ENCODE assay signal across 10 cellular contexts in the genomic region with DNA sequence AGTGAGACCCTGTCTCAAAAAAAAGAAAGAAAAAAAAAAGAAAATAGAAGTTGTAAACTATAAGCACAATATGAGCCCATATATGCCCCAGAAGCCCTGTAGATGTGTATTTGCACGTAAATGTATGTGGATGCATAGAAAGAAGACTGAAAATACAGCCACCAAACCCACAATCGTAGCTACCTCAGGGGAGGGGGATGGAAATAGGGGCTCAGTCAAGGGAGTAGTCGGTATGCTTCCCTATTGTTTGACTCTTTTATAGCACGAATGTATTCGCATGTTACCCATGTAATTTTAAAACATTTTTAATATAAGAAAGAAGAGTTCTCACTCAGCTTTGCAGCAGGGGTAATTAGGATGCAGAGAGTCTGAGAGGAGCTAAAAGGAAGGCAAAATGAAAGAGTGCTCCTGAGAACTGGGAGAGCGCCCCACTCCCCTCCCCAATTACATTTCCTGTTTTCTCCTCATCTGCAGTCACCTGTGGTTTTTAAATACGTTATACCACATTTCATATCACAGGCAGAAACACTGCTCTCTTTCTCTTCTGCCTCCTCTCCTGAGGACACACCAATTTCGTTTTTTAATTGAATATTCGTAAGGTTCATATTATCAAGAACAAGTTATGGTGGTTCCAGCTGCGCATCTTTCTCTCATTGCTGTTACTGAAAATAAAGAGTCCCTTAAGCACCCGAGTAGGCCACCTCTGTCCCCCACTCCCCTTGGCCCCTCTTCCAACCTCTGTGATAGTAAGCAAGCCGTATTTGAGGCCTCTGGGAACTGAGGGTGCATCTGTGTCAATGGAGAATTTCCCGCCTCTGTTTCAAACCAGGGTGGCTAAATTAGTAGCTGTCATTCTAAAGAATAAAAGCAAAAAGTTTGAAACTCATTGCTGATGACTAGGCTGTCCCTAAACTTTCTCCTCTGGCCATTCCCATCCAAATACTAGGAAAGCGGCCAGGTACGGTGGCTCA. TPM values are rescaled to one million over a fixed set of nuclear protein-coding genes. Genes with fewer than 3 reads are reported as not detected.
DNase-seq lines count a peak whose midpoint lies in the region; ATAC-seq and TF ChIP-seq lines count a peak whose summit lies in the region.
"Had no signal": no experiment of that assay in that cellular context is flagged by ENCODE, and none has a peak within 500 bp of the region (broad histone marks: within the 10 kb centered on the region; RNA-seq: fewer than 3 reads in every experiment).

No MANE protein-coding gene starts in this region.

- TF ChIP-seq CTCF in GM12864 (IDR thresholded peaks at IDR 0.05; ENCODE audit: low read depth, low read length, missing control alignments) (no peak), HFFc6 (IDR thresholded peaks at IDR 0.05) (no peak)

- peak overlapping the region; percentile 30; the same call in 1 of the 2 replicates for H3K4me3 ChIP-seq in GM12864 (ENCODE audit: low read depth, low read length)
- H3K4me3 ChIP-seq: lung had no signal

- peak; percentile 28 for ATAC-seq in GM21423 (IDR thresholded peaks at IDR 0.05; ENCODE audit: unreplicated experiment)
- no peak for ATAC-seq in HG02884 (IDR thresholded peaks at IDR 0.05; ENCODE audit: unreplicated experiment)

- H3K27ac Mint-ChIP-seq in immature natural killer cell (peak overlapping the region; percentile 92 to 97 (median 96)), HFFc6 (no peak overlapping the region)

- peaks cover 0 to 4% (median 0%) of the 10 kb centered on the region in 3 donors for H3K36me3 Mint-ChIP-seq in immature natural killer cell
- no peaks in the 10 kb centered on the region for H3K36me3 Mint-ChIP-seq in HFFc6 (ENCODE audit: low read depth)

- no peaks in the 10 kb centered on the region for H3K9me3 Mint-ChIP-seq in immature natural killer cell
- no peaks in the 10 kb centered on the region for H3K9me3 Mint-ChIP-seq in HFFc6

- peaks cover 90 to 92% of the 10 kb centered on the region in 2 donors for H3K4me1 Mint-ChIP-seq in immature natural killer cell
- H3K4me1 Mint-ChIP-seq in HFFc6 (ENCODE audit: low read depth): peaks cover 25% of the 10 kb centered on the region

- peaks cover 0 to 9% (median 3%) of the 10 kb centered on the region in 3 donors for H3K27me3 Mint-ChIP-seq in immature natural killer cell (ENCODE audit: low read depth in 3 of 3)
- no peaks in the 10 kb centered on the region for H3K27me3 Mint-ChIP-seq in HFFc6 (ENCODE audit: insufficient read depth)

- H3K4me3 Mint-ChIP-seq in immature natural killer cell: peak overlapping the region; percentile 82 to 87 (median 86)
- H3K4me3 Mint-ChIP-seq in HFFc6: no peak overlapping the region

- DNase-seq in GM12864 (ENCODE audit: low read depth) (no peak), OCI-M1 (lab: John Stamatoyannopoulos, UW) (peak; percentile 80), immature natural killer cell (peak; percentile 52 to 62 (median 58)), HFFc6 (no peak), hippocampal formation (lab: John Stamatoyannopoulos, UW) (no peak), NCI-H2196 (lab: John Stamatoyannopoulos, UW; ENCODE audit: unreplicated experiment) (no peak)
- DNase-seq: activated CD8-positive, alpha-beta memory T cell treated with anti-CD3 and anti-CD28 coated beads, Interleukin-2, amount 50 U/mL, for 4 hours had no signal

RNA-seq across cellular contexts. Expression of a gene that starts 10.7 kb away (rescaled TPM):
- polyA plus RNA-seq in immature natural killer cell: 100 to 1,000 TPM; 104 to 244 (median 139) TPM
- total RNA-seq in HFFc6 (2021; fragmentation: NEBNext Ultra II Directional; extraction: Animal tissue kit (Norgen Biotek cat#: 25700)): 10 to 100 TPM; 17.2 to 19.5 (median 18.5) TPM

Comparison
In these comparisons a context has a peak if more than half of its experiments do, and no peak if none do; other contexts are left out.
1. DNase-seq: peak in OCI-M1 (single experiment) and immature natural killer cell (3 of 3); none in GM12864 (single experiment), HFFc6 (single experiment), hippocampal formation (0 of 2) and NCI-H2196 (single experiment).